In the genomic region with DNA sequence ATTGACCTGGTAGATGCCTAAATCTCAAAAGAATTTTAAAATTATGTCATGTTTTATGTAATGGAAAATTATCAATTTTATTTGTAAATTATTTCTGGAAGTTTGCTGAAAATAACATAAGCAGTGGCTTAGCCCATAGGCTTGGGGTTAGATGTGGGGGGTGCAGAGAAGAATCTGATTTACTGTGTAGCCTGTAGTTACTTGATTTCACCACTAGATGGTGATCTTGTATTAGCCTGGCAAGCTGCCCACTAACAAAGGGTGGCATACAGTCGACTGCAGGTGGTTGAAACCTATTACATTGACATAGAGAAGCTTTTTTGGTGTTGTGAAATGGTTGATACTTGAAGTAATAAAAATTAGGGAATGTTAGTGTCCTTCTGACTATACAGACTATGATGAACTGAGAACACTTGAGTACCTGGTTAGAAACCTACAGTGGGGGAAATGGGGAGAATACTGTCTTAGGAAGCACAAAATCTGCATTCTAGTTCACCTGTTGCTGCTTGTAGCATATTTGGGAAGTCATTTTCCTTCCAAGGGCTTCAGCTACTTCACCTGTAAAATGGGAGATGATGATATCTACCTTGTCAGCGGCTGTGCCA, we compare ENCODE assay signal across 8 cellular contexts.
DNase-seq lines count a peak whose midpoint lies in the region; FAIRE-seq and TF ChIP-seq lines count a peak whose summit lies in the region.

No MANE protein-coding gene starts in this region.

- peaks cover 3% of the 10 kb centered on the region for H3K27me3 Mint-ChIP-seq in HFFc6 (ENCODE audit: insufficient read depth)

- no peaks in the 10 kb centered on the region for H3K9me3 ChIP-seq in Peyer's patch

- H3K27ac ChIP-seq in Peyer's patch, result no peak overlapping the region

- FAIRE-seq in islet of Langerhans (lab: Jason Lieb, UNC), result peak; percentile 98

- H3K27ac Mint-ChIP-seq in HFFc6, result no peak overlapping the region

- H3K4me1 Mint-ChIP-seq in HFFc6 (ENCODE audit: low read depth), result no peaks in the 10 kb centered on the region

- TF ChIP-seq CTCF in GM12875 (IDR thresholded peaks at IDR 0.05; ENCODE audit: borderline replicate concordance, insufficient read depth, low read depth, low read length) (peak; percentile 79), HFFc6 (IDR thresholded peaks at IDR 0.05) (peak; percentile 95), Peyer's patch (IDR thresholded peaks at IDR 0.05) (peak; percentile 59 to 94 (median 88))

- no peak overlapping the region for H3K4me3 Mint-ChIP-seq in HFFc6

- H3K27me3 ChIP-seq in Peyer's patch, result no peaks in the 10 kb centered on the region

- H3K9me3 Mint-ChIP-seq in HFFc6, result no peaks in the 10 kb centered on the region

- H3K4me3 ChIP-seq in GM12875 (ENCODE audit: low read depth, low read length) (no peak overlapping the region), Peyer's patch (no peak overlapping the region)

- DNase-seq in AG08395 (ENCODE audit: low spot score) (peak; percentile 70), HFFc6 (peak; percentile 33), LoVo (ENCODE audit: low spot score) (peak; percentile 68), Peyer's patch (peak in 1 of 3 donors; percentile 65), T47D (ENCODE audit: low read depth in 1 of 2, low spot score in 1 of 2) (peak; percentile 26 to 73)
- peak; percentile 6 for DNase-seq in stimulated activated CD8-positive, alpha-beta memory T cell treated with anti-CD3 and anti-CD28 coated beads, Interleukin-12 subunit alpha, Interleukin-12 subunit beta, amount 100 ng/mL, for 1 hour (ENCODE audit: low read depth)

- H3K36me3 Mint-ChIP-seq in HFFc6 (ENCODE audit: low read depth), result no peaks in the 10 kb centered on the region

- TF ChIP-seq POLR2A in Peyer's patch (IDR thresholded peaks at IDR 0.05), result no peak

- H3K4me1 ChIP-seq in Peyer's patch, result no peaks in the 10 kb centered on the region

- in situ Hi-C loops in T47D (cut with HindIII; ENCODE audit: low pct_unique_long_range_greater_than_20kb, low sequenced_read_pairs), result no loop called here

- no peaks in the 10 kb centered on the region for H3K36me3 ChIP-seq in Peyer's patch
